1 cellular context compared by ENCODE assay signal in the genomic region with DNA sequence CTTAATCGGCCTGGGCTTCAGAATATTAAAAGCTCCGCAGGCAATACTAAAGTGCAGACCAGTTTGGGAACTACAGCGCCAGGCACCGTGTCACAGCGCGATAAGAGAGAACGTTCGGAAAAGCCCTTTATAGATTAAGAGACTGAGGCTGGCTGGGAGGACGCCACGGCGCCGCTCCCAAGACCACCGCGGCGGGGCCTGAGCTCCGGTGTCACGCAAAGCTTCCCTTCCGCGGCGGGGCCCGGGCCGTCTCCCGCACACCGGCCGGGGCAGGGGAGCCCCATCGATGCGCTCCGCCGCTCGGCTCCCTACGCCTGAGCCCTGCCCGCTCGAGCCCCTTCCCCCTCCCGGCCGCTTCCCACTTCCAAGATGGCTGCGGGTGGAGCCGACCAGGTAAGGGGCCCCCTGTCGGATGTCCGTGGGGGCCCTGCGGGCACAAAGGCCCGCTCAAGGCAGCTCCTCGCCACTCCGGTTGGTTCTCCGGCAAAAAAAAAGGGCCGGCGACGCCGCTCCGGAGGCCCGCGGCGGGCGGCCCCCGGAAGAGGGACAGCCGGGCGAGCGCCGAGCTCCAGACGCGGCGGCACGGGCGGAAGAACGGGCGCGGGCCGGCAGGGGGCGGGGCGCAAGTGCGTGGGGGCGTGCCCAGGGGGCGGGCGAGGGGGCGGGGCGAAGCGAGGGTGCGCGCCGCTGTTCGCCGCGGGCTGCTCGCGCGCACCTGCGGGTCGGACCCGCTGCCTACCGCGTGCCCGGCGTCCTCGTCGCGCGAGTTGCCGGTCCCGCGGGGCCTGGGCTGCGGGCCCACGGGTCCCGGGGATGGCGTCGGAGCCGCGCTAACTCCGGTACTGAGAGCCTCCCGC.
TF ChIP-seq lines count a peak whose summit lies in the region.

A gene with protein sequence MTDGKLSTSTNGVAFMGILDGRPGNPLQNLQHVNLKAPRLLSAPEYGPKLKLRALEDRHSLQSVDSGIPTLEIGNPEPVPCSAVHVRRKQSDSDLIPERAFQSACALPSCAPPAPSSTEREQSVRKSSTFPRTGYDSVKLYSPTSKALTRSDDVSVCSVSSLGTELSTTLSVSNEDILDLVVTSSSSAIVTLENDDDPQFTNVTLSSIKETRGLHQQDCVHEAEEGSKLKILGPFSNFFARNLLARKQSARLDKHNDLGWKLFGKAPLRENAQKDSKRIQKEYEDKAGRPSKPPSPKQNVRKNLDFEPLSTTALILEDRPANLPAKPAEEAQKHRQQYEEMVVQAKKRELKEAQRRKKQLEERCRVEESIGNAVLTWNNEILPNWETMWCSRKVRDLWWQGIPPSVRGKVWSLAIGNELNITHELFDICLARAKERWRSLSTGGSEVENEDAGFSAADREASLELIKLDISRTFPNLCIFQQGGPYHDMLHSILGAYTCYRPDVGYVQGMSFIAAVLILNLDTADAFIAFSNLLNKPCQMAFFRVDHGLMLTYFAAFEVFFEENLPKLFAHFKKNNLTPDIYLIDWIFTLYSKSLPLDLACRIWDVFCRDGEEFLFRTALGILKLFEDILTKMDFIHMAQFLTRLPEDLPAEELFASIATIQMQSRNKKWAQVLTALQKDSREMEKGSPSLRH (plus strand): TSS at position 714 of the 857 bp plus-strand sequence. CDS start 13,564 bp downstream, outside the sequence.

TF ChIP-seq in K562, 482 proteins besides CTCF, POLR2A, EP300 and RAD21 (continued from another document and continues in another):
- TF ChIP-seq, protein P1, sequence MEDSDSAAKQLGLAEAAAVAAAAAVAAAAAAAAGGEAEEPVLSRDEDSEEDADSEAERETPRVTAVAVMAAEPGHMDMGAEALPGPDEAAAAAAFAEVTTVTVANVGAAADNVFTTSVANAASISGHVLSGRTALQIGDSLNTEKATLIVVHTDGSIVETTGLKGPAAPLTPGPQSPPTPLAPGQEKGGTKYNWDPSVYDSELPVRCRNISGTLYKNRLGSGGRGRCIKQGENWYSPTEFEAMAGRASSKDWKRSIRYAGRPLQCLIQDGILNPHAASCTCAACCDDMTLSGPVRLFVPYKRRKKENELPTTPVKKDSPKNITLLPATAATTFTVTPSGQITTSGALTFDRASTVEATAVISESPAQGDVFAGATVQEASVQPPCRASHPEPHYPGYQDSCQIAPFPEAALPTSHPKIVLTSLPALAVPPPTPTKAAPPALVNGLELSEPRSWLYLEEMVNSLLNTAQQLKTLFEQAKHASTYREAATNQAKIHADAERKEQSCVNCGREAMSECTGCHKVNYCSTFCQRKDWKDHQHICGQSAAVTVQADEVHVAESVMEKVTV (CRISPR knock-in tag; IDR thresholded peaks at IDR 0.05) = 0 out of 2 replicates have a peak, but pooled peaks have one; percentile 12
- TF ChIP-seq KLF1 (tag; IDR thresholded peaks at IDR 0.05) = 0 out of 2 replicates have a peak, but pooled peaks have one; percentile 34
- TF ChIP-seq RBM39 (optimal IDR thresholded peaks at IDR 0.05; ENCODE audit: low read depth, low read length) = no peak
- TF ChIP-seq STAT5A (IDR thresholded peaks at IDR 0.05; ENCODE audit: borderline replicate concordance, low read length) = no peak
- TF ChIP-seq ARID2 (IDR thresholded peaks at IDR 0.05) = no peak
- no peak for TF ChIP-seq CEBPG (CRISPR knock-in tag; IDR thresholded peaks at IDR 0.05)
- no peak for TF ChIP-seq CEBPG (tag; conservative IDR thresholded peaks at IDR 0.05 in 1 of 2, IDR thresholded peaks at IDR 0.05 in 1 of 2)
- TF ChIP-seq, protein P2, sequence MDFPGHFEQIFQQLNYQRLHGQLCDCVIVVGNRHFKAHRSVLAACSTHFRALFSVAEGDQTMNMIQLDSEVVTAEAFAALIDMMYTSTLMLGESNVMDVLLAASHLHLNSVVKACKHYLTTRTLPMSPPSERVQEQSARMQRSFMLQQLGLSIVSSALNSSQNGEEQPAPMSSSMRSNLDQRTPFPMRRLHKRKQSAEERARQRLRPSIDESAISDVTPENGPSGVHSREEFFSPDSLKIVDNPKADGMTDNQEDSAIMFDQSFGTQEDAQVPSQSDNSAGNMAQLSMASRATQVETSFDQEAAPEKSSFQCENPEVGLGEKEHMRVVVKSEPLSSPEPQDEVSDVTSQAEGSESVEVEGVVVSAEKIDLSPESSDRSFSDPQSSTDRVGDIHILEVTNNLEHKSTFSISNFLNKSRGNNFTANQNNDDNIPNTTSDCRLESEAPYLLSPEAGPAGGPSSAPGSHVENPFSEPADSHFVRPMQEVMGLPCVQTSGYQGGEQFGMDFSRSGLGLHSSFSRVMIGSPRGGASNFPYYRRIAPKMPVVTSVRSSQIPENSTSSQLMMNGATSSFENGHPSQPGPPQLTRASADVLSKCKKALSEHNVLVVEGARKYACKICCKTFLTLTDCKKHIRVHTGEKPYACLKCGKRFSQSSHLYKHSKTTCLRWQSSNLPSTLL (IDR thresholded peaks at IDR 0.05) = no peak
- TF ChIP-seq HDAC6 (IDR thresholded peaks at IDR 0.05; ENCODE audit: low read depth, low read length) = no peak
- TF ChIP-seq, protein P3, sequence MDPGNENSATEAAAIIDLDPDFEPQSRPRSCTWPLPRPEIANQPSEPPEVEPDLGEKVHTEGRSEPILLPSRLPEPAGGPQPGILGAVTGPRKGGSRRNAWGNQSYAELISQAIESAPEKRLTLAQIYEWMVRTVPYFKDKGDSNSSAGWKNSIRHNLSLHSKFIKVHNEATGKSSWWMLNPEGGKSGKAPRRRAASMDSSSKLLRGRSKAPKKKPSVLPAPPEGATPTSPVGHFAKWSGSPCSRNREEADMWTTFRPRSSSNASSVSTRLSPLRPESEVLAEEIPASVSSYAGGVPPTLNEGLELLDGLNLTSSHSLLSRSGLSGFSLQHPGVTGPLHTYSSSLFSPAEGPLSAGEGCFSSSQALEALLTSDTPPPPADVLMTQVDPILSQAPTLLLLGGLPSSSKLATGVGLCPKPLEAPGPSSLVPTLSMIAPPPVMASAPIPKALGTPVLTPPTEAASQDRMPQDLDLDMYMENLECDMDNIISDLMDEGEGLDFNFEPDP (CRISPR knock-in tag; IDR thresholded peaks at IDR 0.05) = no peak
- TF ChIP-seq MYNN (IDR thresholded peaks at IDR 0.05) = peak; percentile 28; the same call in 1 of the 2 replicates
- no peak for TF ChIP-seq MYNN (CRISPR knock-in tag; IDR thresholded peaks at IDR 0.05)
- no peak for TF ChIP-seq IFI16 (CRISPR knock-in tag; IDR thresholded peaks at IDR 0.05)
- no peak for TF ChIP-seq RBM22 (IDR thresholded peaks at IDR 0.05; ENCODE audit: low read depth, low read length, poor library complexity, severe bottlenecking)
- TF ChIP-seq RFX1 (IDR thresholded peaks at IDR 0.05) = no peak
- peak; percentile 77 for TF ChIP-seq ETV1 (tag; conservative IDR thresholded peaks at IDR 0.05; ENCODE audit: low read depth)
- TF ChIP-seq, protein P4, sequence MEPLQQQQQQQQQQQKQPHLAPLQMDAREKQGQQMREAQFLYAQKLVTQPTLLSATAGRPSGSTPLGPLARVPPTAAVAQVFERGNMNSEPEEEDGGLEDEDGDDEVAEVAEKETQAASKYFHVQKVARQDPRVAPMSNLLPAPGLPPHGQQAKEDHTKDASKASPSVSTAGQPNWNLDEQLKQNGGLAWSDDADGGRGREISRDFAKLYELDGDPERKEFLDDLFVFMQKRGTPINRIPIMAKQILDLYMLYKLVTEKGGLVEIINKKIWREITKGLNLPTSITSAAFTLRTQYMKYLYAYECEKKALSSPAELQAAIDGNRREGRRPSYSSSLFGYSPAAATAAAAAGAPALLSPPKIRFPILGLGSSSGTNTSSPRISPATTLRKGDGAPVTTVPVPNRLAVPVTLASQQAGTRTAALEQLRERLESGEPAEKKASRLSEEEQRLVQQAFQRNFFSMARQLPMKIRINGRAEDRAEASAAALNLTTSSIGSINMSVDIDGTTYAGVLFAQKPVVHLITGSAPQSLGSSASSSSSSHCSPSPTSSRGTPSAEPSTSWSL (CRISPR knock-in tag; IDR thresholded peaks at IDR 0.05; ENCODE audit: borderline replicate concordance) = no peak
- TF ChIP-seq COPS2 (conservative IDR thresholded peaks at IDR 0.05) = no peak
- no peak; the same call in 1 of the 2 replicates for TF ChIP-seq DPF2 (IDR thresholded peaks at IDR 0.05)
- no peak for TF ChIP-seq ZNF444 (CRISPR knock-in tag; IDR thresholded peaks at IDR 0.05)
- TF ChIP-seq ZNF121 (CRISPR knock-in tag; conservative IDR thresholded peaks at IDR 0.05) = no peak
- peak; percentile 73; the same call in 1 of the 2 replicates for TF ChIP-seq CBX1 (IDR thresholded peaks at IDR 0.05; ENCODE audit: low read depth)
- TF ChIP-seq, protein P5, sequence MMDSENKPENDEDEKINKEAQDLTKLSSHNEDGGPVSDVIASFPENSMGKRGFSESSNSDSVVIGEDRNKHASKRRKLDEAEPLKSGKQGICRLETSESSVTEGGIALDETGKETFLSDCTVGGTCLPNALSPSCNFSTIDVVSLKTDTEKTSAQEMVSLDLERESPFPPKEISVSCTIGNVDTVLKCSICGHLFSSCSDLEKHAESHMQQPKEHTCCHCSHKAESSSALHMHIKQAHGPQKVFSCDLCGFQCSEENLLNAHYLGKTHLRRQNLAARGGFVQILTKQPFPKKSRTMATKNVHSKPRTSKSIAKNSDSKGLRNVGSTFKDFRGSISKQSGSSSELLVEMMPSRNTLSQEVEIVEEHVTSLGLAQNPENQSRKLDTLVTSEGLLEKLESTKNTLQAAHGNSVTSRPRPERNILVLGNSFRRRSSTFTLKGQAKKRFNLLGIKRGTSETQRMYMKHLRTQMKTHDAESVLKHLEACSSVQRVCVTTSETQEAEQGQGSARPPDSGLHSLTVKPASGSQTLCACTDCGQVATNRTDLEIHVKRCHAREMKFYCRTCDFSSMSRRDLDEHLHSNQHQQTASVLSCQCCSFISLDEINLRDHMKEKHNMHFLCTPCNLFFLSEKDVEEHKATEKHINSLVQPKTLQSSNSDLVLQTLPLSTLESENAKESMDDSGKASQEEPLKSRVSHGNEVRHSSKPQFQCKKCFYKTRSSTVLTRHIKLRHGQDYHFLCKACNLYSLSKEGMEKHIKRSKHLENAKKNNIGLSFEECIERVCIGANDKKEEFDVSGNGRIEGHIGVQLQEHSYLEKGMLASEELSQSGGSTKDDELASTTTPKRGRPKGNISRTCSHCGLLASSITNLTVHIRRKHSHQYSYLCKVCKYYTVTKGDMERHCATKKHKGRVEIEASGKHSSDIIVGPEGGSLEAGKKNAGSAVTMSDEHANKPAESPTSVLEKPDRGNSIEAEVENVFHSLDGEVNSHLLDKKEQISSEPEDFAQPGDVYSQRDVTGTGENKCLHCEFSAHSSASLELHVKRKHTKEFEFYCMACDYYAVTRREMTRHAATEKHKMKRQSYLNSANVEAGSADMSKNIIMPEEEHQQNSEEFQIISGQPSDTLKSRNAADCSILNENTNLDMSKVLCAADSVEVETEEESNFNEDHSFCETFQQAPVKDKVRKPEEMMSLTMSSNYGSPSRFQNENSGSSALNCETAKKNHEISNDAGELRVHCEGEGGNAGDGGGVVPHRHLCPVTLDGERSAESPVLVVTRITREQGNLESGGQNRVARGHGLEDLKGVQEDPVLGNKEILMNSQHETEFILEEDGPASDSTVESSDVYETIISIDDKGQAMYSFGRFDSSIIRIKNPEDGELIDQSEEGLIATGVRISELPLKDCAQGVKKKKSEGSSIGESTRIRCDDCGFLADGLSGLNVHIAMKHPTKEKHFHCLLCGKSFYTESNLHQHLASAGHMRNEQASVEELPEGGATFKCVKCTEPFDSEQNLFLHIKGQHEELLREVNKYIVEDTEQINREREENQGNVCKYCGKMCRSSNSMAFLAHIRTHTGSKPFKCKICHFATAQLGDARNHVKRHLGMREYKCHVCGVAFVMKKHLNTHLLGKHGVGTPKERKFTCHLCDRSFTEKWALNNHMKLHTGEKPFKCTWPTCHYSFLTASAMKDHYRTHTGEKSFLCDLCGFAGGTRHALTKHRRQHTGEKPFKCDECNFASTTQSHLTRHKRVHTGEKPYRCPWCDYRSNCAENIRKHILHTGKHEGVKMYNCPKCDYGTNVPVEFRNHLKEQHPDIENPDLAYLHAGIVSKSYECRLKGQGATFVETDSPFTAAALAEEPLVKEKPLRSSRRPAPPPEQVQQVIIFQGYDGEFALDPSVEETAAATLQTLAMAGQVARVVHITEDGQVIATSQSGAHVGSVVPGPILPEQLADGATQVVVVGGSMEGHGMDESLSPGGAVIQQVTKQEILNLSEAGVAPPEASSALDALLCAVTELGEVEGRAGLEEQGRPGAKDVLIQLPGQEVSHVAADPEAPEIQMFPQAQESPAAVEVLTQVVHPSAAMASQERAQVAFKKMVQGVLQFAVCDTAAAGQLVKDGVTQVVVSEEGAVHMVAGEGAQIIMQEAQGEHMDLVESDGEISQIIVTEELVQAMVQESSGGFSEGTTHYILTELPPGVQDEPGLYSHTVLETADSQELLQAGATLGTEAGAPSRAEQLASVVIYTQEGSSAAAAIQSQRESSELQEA (IDR thresholded peaks at IDR 0.05; ENCODE audit: low read depth) = no peak
- no peak for TF ChIP-seq ZNF217 (CRISPR knock-in tag; IDR thresholded peaks at IDR 0.05)
- TF ChIP-seq, protein P6, sequence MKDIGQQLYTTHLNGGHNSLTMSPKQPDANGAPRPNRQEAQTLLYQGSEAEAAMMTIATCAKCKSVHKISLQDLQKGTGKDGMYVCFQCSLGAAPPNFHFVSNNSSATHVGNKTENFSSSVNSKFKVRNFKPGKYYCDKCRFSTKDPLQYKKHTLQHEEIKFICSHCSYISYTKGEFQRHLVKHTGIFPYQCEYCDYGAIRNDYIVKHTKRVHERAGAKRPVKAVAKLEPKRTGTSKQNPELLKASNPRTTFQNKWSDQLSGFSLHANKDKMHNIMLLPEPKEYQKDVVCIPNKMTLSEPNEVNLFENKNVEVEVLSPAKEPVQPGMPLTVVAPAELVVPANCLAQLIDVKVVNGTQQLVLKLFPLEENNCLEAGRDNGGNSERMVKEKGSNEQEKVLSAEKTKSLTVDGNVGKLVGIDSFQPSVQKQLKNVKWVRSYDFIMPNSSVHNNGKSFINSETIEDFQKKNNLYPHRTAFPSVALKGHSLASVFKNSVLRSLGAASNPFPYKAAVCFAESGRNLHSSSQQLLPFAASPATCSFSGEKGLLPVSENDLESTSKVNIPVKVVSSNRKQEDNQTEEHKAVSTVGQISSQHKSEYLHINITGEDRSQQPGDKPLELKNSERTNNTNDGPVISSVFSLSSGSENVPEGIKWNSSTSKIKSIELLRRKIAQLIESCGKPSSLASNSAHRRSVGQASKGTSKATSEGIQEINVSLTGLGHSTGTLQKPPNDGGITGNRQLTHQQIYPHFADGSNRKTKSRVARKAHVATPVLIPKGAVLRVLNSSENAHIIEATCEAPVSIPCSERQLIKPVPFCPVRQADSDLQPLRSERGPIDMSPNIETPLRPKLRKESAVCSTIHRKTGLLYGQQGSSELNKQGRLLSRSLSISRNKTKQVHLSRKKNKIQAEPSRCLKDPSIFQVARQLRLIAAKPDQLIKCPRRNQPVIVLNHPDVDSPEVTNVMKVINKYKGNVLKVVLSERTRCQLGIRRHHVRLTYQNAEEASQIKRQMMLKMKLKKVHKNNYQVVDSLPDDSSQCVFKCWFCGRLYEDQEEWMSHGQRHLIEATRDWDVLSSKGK (CRISPR knock-in tag; IDR thresholded peaks at IDR 0.05) = no peak
- TF ChIP-seq CHD2 (IDR thresholded peaks at IDR 0.05; ENCODE audit: low read depth, low read length) = peak; percentile 35; the same call in 1 of the 2 replicates
- peak; percentile 36 for TF ChIP-seq CBFA2T3 (IDR thresholded peaks at IDR 0.05)
- TF ChIP-seq, protein P7, sequence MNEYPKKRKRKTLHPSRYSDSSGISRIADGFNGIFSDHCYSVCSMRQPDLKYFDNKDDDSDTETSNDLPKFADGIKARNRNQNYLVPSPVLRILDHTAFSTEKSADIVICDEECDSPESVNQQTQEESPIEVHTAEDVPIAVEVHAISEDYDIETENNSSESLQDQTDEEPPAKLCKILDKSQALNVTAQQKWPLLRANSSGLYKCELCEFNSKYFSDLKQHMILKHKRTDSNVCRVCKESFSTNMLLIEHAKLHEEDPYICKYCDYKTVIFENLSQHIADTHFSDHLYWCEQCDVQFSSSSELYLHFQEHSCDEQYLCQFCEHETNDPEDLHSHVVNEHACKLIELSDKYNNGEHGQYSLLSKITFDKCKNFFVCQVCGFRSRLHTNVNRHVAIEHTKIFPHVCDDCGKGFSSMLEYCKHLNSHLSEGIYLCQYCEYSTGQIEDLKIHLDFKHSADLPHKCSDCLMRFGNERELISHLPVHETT (CRISPR knock-in tag; conservative IDR thresholded peaks at IDR 0.05 in 1 of 2, IDR thresholded peaks at IDR 0.05 in 1 of 2) = peak in 1 of 2 experiments; percentile 94; a peak in 2 of 4 replicates
- no peak for TF ChIP-seq ZBED1 (IDR thresholded peaks at IDR 0.05)
- 0 out of 2 replicates have a peak, but pooled peaks have one; percentile 16 for TF ChIP-seq RNF2 (IDR thresholded peaks at IDR 0.05)
- no peak for TF ChIP-seq SRSF1 (IDR thresholded peaks at IDR 0.05; ENCODE audit: low read depth, low read length)
